ENCODE assay signal across 1 cellular context in the genomic region with DNA sequence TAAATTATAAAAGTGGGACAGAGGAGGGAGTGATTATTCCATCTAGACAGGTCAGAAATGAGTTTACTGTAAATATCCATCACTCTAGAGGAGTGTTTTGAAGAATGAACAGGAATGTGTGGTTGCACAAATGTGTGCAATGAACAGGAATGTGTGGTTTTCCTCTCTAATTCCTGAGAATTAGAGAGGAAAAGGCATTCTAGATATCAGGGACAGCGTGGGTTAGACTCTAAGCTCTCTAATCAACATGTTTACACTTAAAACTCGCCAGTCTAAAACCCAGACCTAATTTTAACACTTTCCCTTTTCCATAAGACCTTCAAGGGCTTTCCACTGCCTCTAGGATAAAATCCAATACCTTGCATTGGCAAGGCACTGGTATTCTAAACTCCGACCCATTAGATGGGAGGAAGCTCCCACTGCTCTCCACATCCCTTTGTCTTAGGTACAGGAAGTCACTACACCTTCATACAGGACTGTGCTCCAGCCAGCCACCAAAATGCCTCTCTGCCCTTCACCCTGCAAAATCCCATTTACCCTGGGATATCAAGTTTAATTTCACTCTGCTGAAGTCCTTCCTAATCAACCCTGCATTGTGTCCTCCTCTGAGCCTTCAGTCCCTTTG.
TF ChIP-seq lines count a peak whose summit lies in the region.

No MANE protein-coding gene starts in this region.

TF ChIP-seq in GM23338, 12 proteins besides CTCF, POLR2A, EP300 and RAD21 (continued from another document):
- TF ChIP-seq, protein P1, sequence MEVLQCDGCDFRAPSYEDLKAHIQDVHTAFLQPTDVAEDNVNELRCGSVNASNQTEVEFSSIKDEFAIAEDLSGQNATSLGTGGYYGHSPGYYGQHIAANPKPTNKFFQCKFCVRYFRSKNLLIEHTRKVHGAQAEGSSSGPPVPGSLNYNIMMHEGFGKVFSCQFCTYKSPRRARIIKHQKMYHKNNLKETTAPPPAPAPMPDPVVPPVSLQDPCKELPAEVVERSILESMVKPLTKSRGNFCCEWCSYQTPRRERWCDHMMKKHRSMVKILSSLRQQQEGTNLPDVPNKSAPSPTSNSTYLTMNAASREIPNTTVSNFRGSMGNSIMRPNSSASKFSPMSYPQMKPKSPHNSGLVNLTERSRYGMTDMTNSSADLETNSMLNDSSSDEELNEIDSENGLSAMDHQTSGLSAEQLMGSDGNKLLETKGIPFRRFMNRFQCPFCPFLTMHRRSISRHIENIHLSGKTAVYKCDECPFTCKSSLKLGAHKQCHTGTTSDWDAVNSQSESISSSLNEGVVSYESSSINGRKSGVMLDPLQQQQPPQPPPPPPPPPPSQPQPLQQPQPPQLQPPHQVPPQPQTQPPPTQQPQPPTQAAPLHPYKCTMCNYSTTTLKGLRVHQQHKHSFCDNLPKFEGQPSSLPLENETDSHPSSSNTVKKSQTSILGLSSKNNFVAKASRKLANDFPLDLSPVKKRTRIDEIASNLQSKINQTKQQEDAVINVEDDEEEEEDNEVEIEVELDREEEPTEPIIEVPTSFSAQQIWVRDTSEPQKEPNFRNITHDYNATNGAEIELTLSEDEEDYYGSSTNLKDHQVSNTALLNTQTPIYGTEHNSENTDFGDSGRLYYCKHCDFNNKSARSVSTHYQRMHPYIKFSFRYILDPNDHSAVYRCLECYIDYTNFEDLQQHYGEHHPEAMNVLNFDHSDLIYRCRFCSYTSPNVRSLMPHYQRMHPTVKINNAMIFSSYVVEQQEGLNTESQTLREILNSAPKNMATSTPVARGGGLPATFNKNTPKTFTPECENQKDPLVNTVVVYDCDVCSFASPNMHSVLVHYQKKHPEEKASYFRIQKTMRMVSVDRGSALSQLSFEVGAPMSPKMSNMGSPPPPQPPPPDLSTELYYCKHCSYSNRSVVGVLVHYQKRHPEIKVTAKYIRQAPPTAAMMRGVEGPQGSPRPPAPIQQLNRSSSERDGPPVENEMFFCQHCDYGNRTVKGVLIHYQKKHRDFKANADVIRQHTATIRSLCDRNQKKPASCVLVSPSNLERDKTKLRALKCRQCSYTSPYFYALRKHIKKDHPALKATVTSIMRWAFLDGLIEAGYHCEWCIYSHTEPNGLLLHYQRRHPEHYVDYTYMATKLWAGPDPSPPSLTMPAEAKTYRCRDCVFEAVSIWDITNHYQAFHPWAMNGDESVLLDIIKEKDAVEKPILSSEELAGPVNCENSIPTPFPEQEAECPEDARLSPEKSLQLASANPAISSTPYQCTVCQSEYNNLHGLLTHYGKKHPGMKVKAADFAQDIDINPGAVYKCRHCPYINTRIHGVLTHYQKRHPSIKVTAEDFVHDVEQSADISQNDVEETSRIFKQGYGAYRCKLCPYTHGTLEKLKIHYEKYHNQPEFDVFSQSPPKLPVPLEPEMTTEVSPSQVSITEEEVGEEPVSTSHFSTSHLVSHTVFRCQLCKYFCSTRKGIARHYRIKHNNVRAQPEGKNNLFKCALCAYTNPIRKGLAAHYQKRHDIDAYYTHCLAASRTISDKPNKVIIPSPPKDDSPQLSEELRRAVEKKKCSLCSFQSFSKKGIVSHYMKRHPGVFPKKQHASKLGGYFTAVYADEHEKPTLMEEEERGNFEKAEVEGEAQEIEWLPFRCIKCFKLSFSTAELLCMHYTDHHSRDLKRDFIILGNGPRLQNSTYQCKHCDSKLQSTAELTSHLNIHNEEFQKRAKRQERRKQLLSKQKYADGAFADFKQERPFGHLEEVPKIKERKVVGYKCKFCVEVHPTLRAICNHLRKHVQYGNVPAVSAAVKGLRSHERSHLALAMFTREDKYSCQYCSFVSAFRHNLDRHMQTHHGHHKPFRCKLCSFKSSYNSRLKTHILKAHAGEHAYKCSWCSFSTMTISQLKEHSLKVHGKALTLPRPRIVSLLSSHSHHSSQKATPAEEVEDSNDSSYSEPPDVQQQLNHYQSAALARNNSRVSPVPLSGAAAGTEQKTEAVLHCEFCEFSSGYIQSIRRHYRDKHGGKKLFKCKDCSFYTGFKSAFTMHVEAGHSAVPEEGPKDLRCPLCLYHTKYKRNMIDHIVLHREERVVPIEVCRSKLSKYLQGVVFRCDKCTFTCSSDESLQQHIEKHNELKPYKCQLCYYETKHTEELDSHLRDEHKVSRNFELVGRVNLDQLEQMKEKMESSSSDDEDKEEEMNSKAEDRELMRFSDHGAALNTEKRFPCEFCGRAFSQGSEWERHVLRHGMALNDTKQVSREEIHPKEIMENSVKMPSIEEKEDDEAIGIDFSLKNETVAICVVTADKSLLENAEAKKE (CRISPR knock-in tag; IDR thresholded peaks at IDR 0.05) = no peak
- TF ChIP-seq NANOG (IDR thresholded peaks at IDR 0.05; ENCODE audit: borderline replicate concordance) (no peak), JUNB (IDR thresholded peaks at IDR 0.05; ENCODE audit: unreplicated experiment) (no peak), STAT1 (IDR thresholded peaks at IDR 0.05; ENCODE audit: unreplicated experiment) (no peak), EZH2 (IDR thresholded peaks at IDR 0.05; ENCODE audit: low read depth, unreplicated experiment) (no peak)
- TF ChIP-seq, protein P2, sequence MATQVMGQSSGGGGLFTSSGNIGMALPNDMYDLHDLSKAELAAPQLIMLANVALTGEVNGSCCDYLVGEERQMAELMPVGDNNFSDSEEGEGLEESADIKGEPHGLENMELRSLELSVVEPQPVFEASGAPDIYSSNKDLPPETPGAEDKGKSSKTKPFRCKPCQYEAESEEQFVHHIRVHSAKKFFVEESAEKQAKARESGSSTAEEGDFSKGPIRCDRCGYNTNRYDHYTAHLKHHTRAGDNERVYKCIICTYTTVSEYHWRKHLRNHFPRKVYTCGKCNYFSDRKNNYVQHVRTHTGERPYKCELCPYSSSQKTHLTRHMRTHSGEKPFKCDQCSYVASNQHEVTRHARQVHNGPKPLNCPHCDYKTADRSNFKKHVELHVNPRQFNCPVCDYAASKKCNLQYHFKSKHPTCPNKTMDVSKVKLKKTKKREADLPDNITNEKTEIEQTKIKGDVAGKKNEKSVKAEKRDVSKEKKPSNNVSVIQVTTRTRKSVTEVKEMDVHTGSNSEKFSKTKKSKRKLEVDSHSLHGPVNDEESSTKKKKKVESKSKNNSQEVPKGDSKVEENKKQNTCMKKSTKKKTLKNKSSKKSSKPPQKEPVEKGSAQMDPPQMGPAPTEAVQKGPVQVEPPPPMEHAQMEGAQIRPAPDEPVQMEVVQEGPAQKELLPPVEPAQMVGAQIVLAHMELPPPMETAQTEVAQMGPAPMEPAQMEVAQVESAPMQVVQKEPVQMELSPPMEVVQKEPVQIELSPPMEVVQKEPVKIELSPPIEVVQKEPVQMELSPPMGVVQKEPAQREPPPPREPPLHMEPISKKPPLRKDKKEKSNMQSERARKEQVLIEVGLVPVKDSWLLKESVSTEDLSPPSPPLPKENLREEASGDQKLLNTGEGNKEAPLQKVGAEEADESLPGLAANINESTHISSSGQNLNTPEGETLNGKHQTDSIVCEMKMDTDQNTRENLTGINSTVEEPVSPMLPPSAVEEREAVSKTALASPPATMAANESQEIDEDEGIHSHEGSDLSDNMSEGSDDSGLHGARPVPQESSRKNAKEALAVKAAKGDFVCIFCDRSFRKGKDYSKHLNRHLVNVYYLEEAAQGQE (IDR thresholded peaks at IDR 0.05; ENCODE audit: unreplicated experiment) = no peak
